9 cellular contexts compared by ENCODE assay signal in genomic region chr15:64851503-64851840, GRCh38. TPM values are rescaled to one million over a fixed set of nuclear protein-coding genes. Genes with fewer than 3 reads are reported as not detected.
A peak's percentile ranks its signal among the peaks of the same experiment; 100 is the strongest.
DNase-seq lines count a peak whose midpoint lies in the region; ATAC-seq and TF ChIP-seq lines count a peak whose summit lies in the region.
"Had no signal": no experiment of that assay in that cellular context is flagged by ENCODE, and none has a peak within 500 bp of the region (broad histone marks: within the 10 kb centered on the region; RNA-seq: fewer than 3 reads in every experiment).

No MANE protein-coding gene starts in this region.

- TF ChIP-seq CTCF in WI38 (IDR thresholded peaks at IDR 0.05; ENCODE audit: low read depth, low read length) (no peak), sigmoid colon (IDR thresholded peaks at IDR 0.05) (no peak), MM.1S (IDR thresholded peaks at IDR 0.05; ENCODE audit: low read length) (no peak)

- H3K27ac Mint-ChIP-seq in activated naive CD8-positive, alpha-beta T cell treated with anti-CD3 and anti-CD28 coated beads for 36 hours: no peak overlapping the region

- intact Hi-C loops in left cardiac atrium (cut with DNase I) (no loop called here), sigmoid colon (cut with DNase I) (no loop called here)

- peak overlapping the region; percentile 16; the same call in 1 of the 2 replicates for H3K4me3 ChIP-seq in WI38 (ENCODE audit: low read depth, low read length)
- H3K4me3 ChIP-seq in sigmoid colon: no peak overlapping the region
- H3K4me3 ChIP-seq in MM.1S (ENCODE audit: low read length): no peak overlapping the region

- H3K9ac ChIP-seq in MM.1S (ENCODE audit: low read length): no peak overlapping the region

- H3K79me2 ChIP-seq in MM.1S (ENCODE audit: low read length): peaks cover 79% of the 10 kb centered on the region

- TF ChIP-seq POLR2A in sigmoid colon (IDR thresholded peaks at IDR 0.05): no peak

- TF ChIP-seq EP300 in sigmoid colon (IDR thresholded peaks at IDR 0.05): no peak

- no peaks in the 10 kb centered on the region for H4K20me1 ChIP-seq in MM.1S (ENCODE audit: insufficient read depth, low read length)

- H3K27ac ChIP-seq in sigmoid colon (peak overlapping the region; percentile 81 to 98 (median 86)), MM.1S (ENCODE audit: low read length) (no peak overlapping the region)

- H3K36me3 ChIP-seq in sigmoid colon (peaks cover 9 to 57% (median 11%) of the 10 kb centered on the region in 4 donors), MM.1S (replicated peaks; ENCODE audit: insufficient read depth, low read length) (no peaks in the 10 kb centered on the region; the same call in 1 of the 2 replicates)

- H3F3A ChIP-seq in MM.1S (ENCODE audit: insufficient read depth, low read length): no peaks in the 10 kb centered on the region

- H3K36me3 Mint-ChIP-seq in activated naive CD8-positive, alpha-beta T cell treated with anti-CD3 and anti-CD28 coated beads for 36 hours: peaks cover 10% of the 10 kb centered on the region

- no peak overlapping the region for H3K4me2 ChIP-seq in MM.1S (ENCODE audit: low read depth, low read length)

- H3K9me3 Mint-ChIP-seq in activated naive CD8-positive, alpha-beta T cell treated with anti-CD3 and anti-CD28 coated beads for 36 hours: no peaks in the 10 kb centered on the region

- WGBS in sigmoid colon, 2 donors: 68 to 79% methylated on average over 6 of the region's 6 CpGs

- H3K9me3 ChIP-seq in sigmoid colon (no peaks in the 10 kb centered on the region), MM.1S (replicated peaks; ENCODE audit: insufficient read depth, low read length) (no peaks in the 10 kb centered on the region)

- H3K27me3 ChIP-seq in sigmoid colon: no peaks in the 10 kb centered on the region
- no peaks in the 10 kb centered on the region for H3K27me3 ChIP-seq in MM.1S (replicated peaks; ENCODE audit: insufficient read depth, low read length)

- H3K27me3 Mint-ChIP-seq in activated naive CD8-positive, alpha-beta T cell treated with anti-CD3 and anti-CD28 coated beads for 36 hours: no peaks in the 10 kb centered on the region

- H3K4me1 Mint-ChIP-seq in activated naive CD8-positive, alpha-beta T cell treated with anti-CD3 and anti-CD28 coated beads for 36 hours: peaks cover 19% of the 10 kb centered on the region

- peaks cover 0 to 93% (median 82%) of the 10 kb centered on the region in 4 donors for H3K4me1 ChIP-seq in sigmoid colon
- no peaks in the 10 kb centered on the region for H3K4me1 ChIP-seq in MM.1S (ENCODE audit: low read length)

- H2AFZ ChIP-seq in MM.1S (ENCODE audit: low read length): no peak overlapping the region

- no peak overlapping the region for H3K4me3 Mint-ChIP-seq in activated naive CD8-positive, alpha-beta T cell treated with anti-CD3 and anti-CD28 coated beads for 36 hours

- H3K9me2 ChIP-seq in MM.1S (replicated peaks; ENCODE audit: insufficient read depth, low read length): no peaks in the 10 kb centered on the region

- ATAC-seq in left cardiac atrium: peak; percentile 55 to 71
- ATAC-seq: Panc1 had no signal

- DNase-seq in GF-D8 (lab: John Stamatoyannopoulos, UW): peak; percentile 19
- no peak for DNase-seq in left cardiac atrium
- peak; percentile 84 for DNase-seq in sigmoid colon
- no peak for DNase-seq in activated CD4-positive, alpha-beta T cell treated with anti-CD3 and anti-CD28 coated beads for 4 hours
- DNase-seq in MM.1S: no peak
- DNase-seq in NCI-H524 treated with DMSO at 0.1 percent for 48 hours (lab: John Stamatoyannopoulos, UW): no peak
- DNase-seq in activated naive CD8-positive, alpha-beta T cell treated with anti-CD3 and anti-CD28 coated beads for 36 hours: no peak

RNA-seq across cellular contexts. Expression of gene PLEKHO2, which starts 9.8 kb away (rescaled TPM):
- total RNA-seq in left cardiac atrium (10 to 100 TPM; 21.3 to 27.0 TPM), sigmoid colon (10 to 100 TPM; 20.1 to 43.4 (median 23.0) TPM)
- 10 to 100 TPM; 11.4 to 17.9 (median 12.7) TPM for polyA plus RNA-seq in sigmoid colon
- total RNA-seq in activated naive CD8-positive, alpha-beta T cell treated with anti-CD3 and anti-CD28 coated beads for 36 hours: 1 to 10 TPM; 6.8 to 7.8 TPM

RNA-seq across cellular contexts. Expression of gene PIF1, which starts 26.0 kb away (rescaled TPM):
- total RNA-seq in left cardiac atrium (under 1 TPM; 0.47 to 0.94 TPM), sigmoid colon (1 to 10 TPM; 1.2 to 6.9 (median 2.5) TPM)
- polyA plus RNA-seq in sigmoid colon: 10 to 100 TPM in 1 of 3 donors, 1 to 10 TPM in 1, under 1 TPM in 1; 0.69 to 12.9 (median 2.4) TPM
- 10 to 100 TPM; 27.3 to 30.4 TPM for total RNA-seq in activated naive CD8-positive, alpha-beta T cell treated with anti-CD3 and anti-CD28 coated beads for 36 hours

Comparison
In these comparisons a context has a peak if more than half of its experiments do, and no peak if none do; other contexts are left out.
1. DNase-seq: peak in GF-D8 (single experiment) and sigmoid colon (single experiment); none in left cardiac atrium (single experiment), activated CD4-positive, alpha-beta T cell treated with anti-CD3 and anti-CD28 coated beads for 4 hours (0 of 2), MM.1S (single experiment), NCI-H524 treated with DMSO at 0.1 percent for 48 hours (single experiment) and activated naive CD8-positive, alpha-beta T cell treated with anti-CD3 and anti-CD28 coated beads for 36 hours (single experiment).